ENCODE assay signal across 23 cellular contexts in the genomic region with DNA sequence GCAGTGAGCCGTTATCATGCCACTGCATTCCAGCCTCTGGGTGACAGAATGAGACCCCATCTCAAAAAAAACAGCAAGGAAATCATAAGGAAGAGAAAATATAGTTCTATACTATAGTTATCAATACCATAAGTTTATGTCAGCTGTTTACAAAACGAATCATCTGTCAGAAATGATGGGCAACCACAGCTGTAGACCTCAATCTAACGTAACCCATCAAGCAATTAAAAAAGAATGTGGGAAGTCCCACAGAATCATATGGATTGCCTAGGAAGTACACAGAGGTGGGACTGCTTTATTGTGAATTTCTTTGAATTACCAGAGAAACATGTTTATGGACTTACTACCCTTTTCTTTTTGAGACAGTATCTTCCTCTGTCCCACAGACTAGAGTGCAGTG.
"Had no signal": no experiment of that assay in that cellular context is flagged by ENCODE, and none has a peak within 500 bp of the region (broad histone marks: within the 10 kb centered on the region; RNA-seq: fewer than 3 reads in every experiment).

No MANE protein-coding gene starts in this region.

- ATAC-seq: activated T-cell treated with anti-CD3 and anti-CD28 coated beads, Interleukin-2, amount 50 U/mL, for 4 hours; activated T-helper 17 cell treated with anti-CD3 and anti-CD28 coated beads, Interleukin-2, amount 50 U/mL, for 72 hours; gastrocnemius medialis; right cardiac atrium had no signal

- H3K27me3 Mint-ChIP-seq: activated CD4-positive, alpha-beta memory T cell treated with anti-CD3 and anti-CD28 coated beads for 36 hours; activated CD4-positive, alpha-beta T cell treated with anti-CD3 and anti-CD28 coated beads, Interleukin-2, amount 10 ng/mL, durations not matched to agents 24 days and 14 days; activated T-helper 17 cell treated with anti-CD3 and anti-CD28 coated beads, Interleukin-2, amount 50 U/mL, for 72 hours; central memory CD8-positive, alpha-beta T cell; dendritic cell treated with granulocyte-macrophage colony-stimulating factor and Interleukin-4, amounts not matched to agents 40 ng/mL and 50 ng/mL, for 4 days had no signal

- H3K36me3 ChIP-seq: breast epithelium, gastrocnemius medialis, transverse colon, WERI-Rb-1 had no signal

- DNase-seq: activated CD4-positive, alpha-beta memory T cell treated with anti-CD3 and anti-CD28 coated beads for 36 hours; activated CD4-positive, alpha-beta T cell treated with anti-CD3 and anti-CD28 coated beads, Interleukin-2, amount 10 ng/mL, durations not matched to agents 24 days and 14 days; activated CD4-positive, CD25-positive, alpha-beta regulatory T cell treated with anti-CD3 and anti-CD28 coated beads, Interleukin-2, amount 50 U/mL, for 72 hours; activated gamma-delta T cell treated with Interleukin-2 at 50 U/mL for 16 hours; activated naive CD4-positive, alpha-beta T cell treated with anti-CD3 and anti-CD28 coated beads, Interleukin-2, amount 50 U/mL, for 16 hours; activated T-cell treated with anti-CD3 and anti-CD28 coated beads, Interleukin-2, amount 50 U/mL, for 4 hours; gastrocnemius medialis; glutamatergic neuron; islet precursor cell; left ventricle myocardium inferior; occipital lobe; right cardiac atrium; stimulated activated naive CD4-positive, alpha-beta T cell treated with Interleukin-2 at 50 U/mL for 16 hours; T1000; testis; transverse colon; WERI-Rb-1 had no signal

- H3K27me3 ChIP-seq: breast epithelium, gastrocnemius medialis, testis, transverse colon had no signal

- H3K27ac ChIP-seq: gastrocnemius medialis, left ventricle myocardium inferior, testis, transverse colon, WERI-Rb-1 had no signal

- H3K9me3 Mint-ChIP-seq: activated CD4-positive, alpha-beta memory T cell treated with anti-CD3 and anti-CD28 coated beads for 36 hours; activated CD4-positive, alpha-beta T cell treated with anti-CD3 and anti-CD28 coated beads, Interleukin-2, amount 10 ng/mL, durations not matched to agents 24 days and 14 days; activated T-cell treated with anti-CD3 and anti-CD28 coated beads, Interleukin-2, amount 50 U/mL, for 4 hours; activated T-helper 17 cell treated with anti-CD3 and anti-CD28 coated beads, Interleukin-2, amount 50 U/mL, for 72 hours; central memory CD8-positive, alpha-beta T cell; dendritic cell treated with granulocyte-macrophage colony-stimulating factor and Interleukin-4, amounts not matched to agents 40 ng/mL and 50 ng/mL, for 4 days; T-helper 1 cell treated with Interleukin-12 subunit alpha and Interleukin-12 subunit beta and Interleukin-4 antibody, amounts not matched to agents 30 μg/mL and 1 μg/mL, for 36 hours had no signal

- H3K4me3 Mint-ChIP-seq: activated CD4-positive, alpha-beta memory T cell treated with anti-CD3 and anti-CD28 coated beads for 36 hours; activated CD4-positive, alpha-beta T cell treated with anti-CD3 and anti-CD28 coated beads, Interleukin-2, amount 10 ng/mL, durations not matched to agents 24 days and 14 days; activated T-cell treated with anti-CD3 and anti-CD28 coated beads, Interleukin-2, amount 50 U/mL, for 4 hours; activated T-helper 17 cell treated with anti-CD3 and anti-CD28 coated beads, Interleukin-2, amount 50 U/mL, for 72 hours; central memory CD8-positive, alpha-beta T cell; dendritic cell treated with granulocyte-macrophage colony-stimulating factor and Interleukin-4, amounts not matched to agents 40 ng/mL and 50 ng/mL, for 4 days; T-helper 1 cell treated with Interleukin-12 subunit alpha and Interleukin-12 subunit beta and Interleukin-4 antibody, amounts not matched to agents 30 μg/mL and 1 μg/mL, for 36 hours had no signal

- H3K9me3 ChIP-seq: breast epithelium, gastrocnemius medialis, left ventricle myocardium inferior, testis, transverse colon had no signal

- H3K4me1 ChIP-seq: testis had no signal

- H3K27ac Mint-ChIP-seq: activated CD4-positive, alpha-beta memory T cell treated with anti-CD3 and anti-CD28 coated beads for 36 hours; activated T-helper 17 cell treated with anti-CD3 and anti-CD28 coated beads, Interleukin-2, amount 50 U/mL, for 72 hours; dendritic cell treated with granulocyte-macrophage colony-stimulating factor and Interleukin-4, amounts not matched to agents 40 ng/mL and 50 ng/mL, for 4 days; T-helper 1 cell treated with Interleukin-12 subunit alpha and Interleukin-12 subunit beta and Interleukin-4 antibody, amounts not matched to agents 30 μg/mL and 1 μg/mL, for 36 hours had no signal

- H3K4me3 ChIP-seq: breast epithelium, gastrocnemius medialis, left ventricle myocardium inferior, lung, testis, transverse colon had no signal
